1 cellular context compared by ENCODE assay signal in genomic region chr2:85806358-85807118, GRCh38.
TF ChIP-seq lines count a peak whose summit lies in the region.

No MANE protein-coding gene starts in this region.

TF ChIP-seq in GM12878, 131 proteins besides CTCF, POLR2A, EP300 and RAD21 (continued from another document):
- no peak for TF ChIP-seq ZBTB11 (CRISPR knock-in tag; IDR thresholded peaks at IDR 0.05)
- no peak for TF ChIP-seq FOS (IDR thresholded peaks at IDR 0.05; ENCODE audit: borderline replicate concordance, extremely low read depth, insufficient read length)
- no peak for TF ChIP-seq GATAD2B (conservative IDR thresholded peaks at IDR 0.05; ENCODE audit: low read depth)
- peak; percentile 68; the same call in 1 of the 2 replicates for TF ChIP-seq ZNF384 (IDR thresholded peaks at IDR 0.05; ENCODE audit: borderline replicate concordance, low read depth, low read length)
